In genomic region chr3:66053783-66054094, GRCh38 we compare ENCODE assay signal across 23 cellular contexts. TPM values are rescaled to one million over a fixed set of nuclear protein-coding genes. Genes with fewer than 3 reads are reported as not detected.
DNase-seq lines count a peak whose midpoint lies in the region; ATAC-seq, FAIRE-seq and TF ChIP-seq lines count a peak whose summit lies in the region.
"Had no signal": no experiment of that assay in that cellular context is flagged by ENCODE, and none has a peak within 500 bp of the region (broad histone marks: within the 10 kb centered on the region; RNA-seq: fewer than 3 reads in every experiment).

No MANE protein-coding gene starts in this region.

- TF ChIP-seq CTCF in left lung (IDR thresholded peaks at IDR 0.05) (no peak), stomach (IDR thresholded peaks at IDR 0.05) (no peak), brain microvascular endothelial cell (IDR thresholded peaks at IDR 0.05; ENCODE audit: low read depth, low read length, missing control alignments) (no peak)

- no peak overlapping the region for H3K4me3 ChIP-seq in ACC112 (ENCODE audit: low read depth, low read length)
- no peak overlapping the region for H3K4me3 ChIP-seq in adipocyte (ENCODE audit: low read length)
- no peak overlapping the region for H3K4me3 ChIP-seq in left lung
- no peak overlapping the region for H3K4me3 ChIP-seq in stomach
- no peak overlapping the region for H3K4me3 ChIP-seq in small intestine (ENCODE audit: low read depth in 1 of 2, low read length in 2 of 2)
- H3K4me3 ChIP-seq in brain microvascular endothelial cell (ENCODE audit: low read depth, low read length) = no peak overlapping the region
- H3K4me3 ChIP-seq: GM23248, sigmoid colon, SK-N-MC had no signal

- WGBS in stomach, 5 donors = 18 to 48% (median 31%) methylated on average over 4 to 5 of the region's 5 CpGs
- 42 to 48% (median 46%) methylated on average over 5 of the region's 5 CpGs for WGBS in small intestine, 3 donors

- peak; percentile 78 for ATAC-seq in left lung
- ATAC-seq in GM21381 (IDR thresholded peaks at IDR 0.05; ENCODE audit: unreplicated experiment) = no peak
- ATAC-seq: stimulated activated naive B cell treated with anti-CD40 and anti-IgM and Interleukin-4, amounts not matched to agents 10 μg/mL and 1 μg/mL and 100 μg/mL, for 72 hours had no signal

- H3K79me2 ChIP-seq in ACC112 (ENCODE audit: control insufficient read depth, insufficient read depth, low read length, unreplicated experiment) = no peaks in the 10 kb centered on the region

- peak overlapping the region; percentile 58 for H3K9ac ChIP-seq in adipocyte (ENCODE audit: low read length)
- H3K9ac ChIP-seq: GM23248 had no signal

- intact Hi-C loops in left lung (cut with DNase I) = no loop called here
- intact Hi-C loops in stomach (cut with DNase I; ENCODE audit: low total_unique reads) = no loop called here

- TF ChIP-seq POLR2A in stomach (IDR thresholded peaks at IDR 0.05) = no peak

- H3K27ac ChIP-seq in ACC112 (ENCODE audit: low read depth, low read length) = peak overlapping the region; percentile 72
- peak overlapping the region in 1 of 2 donors; percentile 51 for H3K27ac ChIP-seq in left lung
- H3K27ac ChIP-seq in stomach = peak overlapping the region; percentile 65 to 82 (median 75)
- no peak overlapping the region for H3K27ac ChIP-seq in small intestine (ENCODE audit: low read depth in 1 of 2, low read length in 1 of 2)
- H3K27ac ChIP-seq in brain microvascular endothelial cell = no peak overlapping the region
- H3K27ac ChIP-seq: GM23248, sigmoid colon had no signal

- H3K36me3 ChIP-seq in ACC112 (ENCODE audit: insufficient read depth, low read length) = no peaks in the 10 kb centered on the region
- no peaks in the 10 kb centered on the region for H3K36me3 ChIP-seq in adipocyte (ENCODE audit: control insufficient read depth, insufficient read depth, low read length, severe bottlenecking)
- no peaks in the 10 kb centered on the region for H3K36me3 ChIP-seq in left lung
- H3K36me3 ChIP-seq in stomach = no peaks in the 10 kb centered on the region
- H3K36me3 ChIP-seq in small intestine (ENCODE audit: control insufficient read depth in 2 of 2, insufficient read depth in 2 of 2, low read length in 2 of 2) = no peaks in the 10 kb centered on the region
- H3K36me3 ChIP-seq in brain microvascular endothelial cell (replicated peaks) = no peaks in the 10 kb centered on the region
- H3K36me3 ChIP-seq: sigmoid colon had no signal

- H3K9me3 ChIP-seq in adipocyte (ENCODE audit: control insufficient read depth, low read length) (no peaks in the 10 kb centered on the region), left lung (no peaks in the 10 kb centered on the region), stomach (no peaks in the 10 kb centered on the region), small intestine (ENCODE audit: control insufficient read depth, low read depth) (no peaks in the 10 kb centered on the region)
- H3K9me3 ChIP-seq: sigmoid colon had no signal

- no peak for FAIRE-seq in small intestine (lab: Jason Lieb, UNC)
- FAIRE-seq: GM12891, TTC549 had no signal

- DNase-seq in adipocyte (ENCODE audit: low read depth) (no peak), left lung (no peak), stomach (no peak), small intestine (no peak), brain microvascular endothelial cell (no peak)
- DNase-seq in activated CD8-positive, alpha-beta memory T cell treated with anti-CD3 and anti-CD28 coated beads, Interleukin-2, amount 50 U/mL, for 4 hours = no peak
- DNase-seq: activated effector memory CD4-positive, alpha-beta T cell treated with anti-CD3 and anti-CD28 coated beads, Interleukin-2, amount 50 U/mL, for 16 hours; activated naive CD8-positive, alpha-beta T cell treated with anti-CD3 and anti-CD28 coated beads for 36 hours; CD8-positive, alpha-beta memory T cell; cerebellar nuclear complex; hypothalamus; immature natural killer cell; NCI-H187 treated with DMSO at 0.1 percent for 48 hours; NCI-H524 treated with DMSO at 0.1 percent for 48 hours; sigmoid colon; stimulated activated CD4-positive, alpha-beta T cell treated with anti-CD3 and anti-CD28 coated beads, Interleukin-4, amount 100 ng/mL, for 4 hours; stimulated activated naive B cell treated with anti-CD40 and anti-IgM and Interleukin-4, amounts not matched to agents 10 μg/mL and 1 μg/mL and 100 μg/mL, for 72 hours had no signal

- no peak for TF ChIP-seq EP300 in stomach (IDR thresholded peaks at IDR 0.05)

- peaks cover 31% of the 10 kb centered on the region for H3K4me1 ChIP-seq in ACC112 (ENCODE audit: control insufficient read depth, insufficient read depth, low read length, unreplicated experiment)
- peaks cover 33% of the 10 kb centered on the region for H3K4me1 ChIP-seq in adipocyte (ENCODE audit: control insufficient read depth, insufficient read depth, low read length)
- peaks cover 0 to 7% of the 10 kb centered on the region in 2 donors for H3K4me1 ChIP-seq in left lung
- H3K4me1 ChIP-seq in stomach = peaks cover 7 to 26% (median 19%) of the 10 kb centered on the region in 4 donors
- no peaks in the 10 kb centered on the region for H3K4me1 ChIP-seq in small intestine (ENCODE audit: control insufficient read depth in 2 of 2, insufficient read depth in 1 of 2, low read depth in 1 of 2, low read length in 1 of 2)
- H3K4me1 ChIP-seq: sigmoid colon had no signal

- peak overlapping the region; percentile 84 for H2AFZ ChIP-seq in ACC112 (ENCODE audit: low read length, unreplicated experiment)

- in situ Hi-C loops in brain microvascular endothelial cell (cut with HindIII; ENCODE audit: low pct_ligation_motif_present, low sequenced_read_pairs) = no loop called here

- no peaks in the 10 kb centered on the region for H3K27me3 ChIP-seq in ACC112 (ENCODE audit: insufficient read depth, low read length)
- no peaks in the 10 kb centered on the region for H3K27me3 ChIP-seq in adipocyte (replicated peaks; ENCODE audit: control insufficient read depth, insufficient read depth, low read length)
- H3K27me3 ChIP-seq in left lung = no peaks in the 10 kb centered on the region
- no peaks in the 10 kb centered on the region for H3K27me3 ChIP-seq in stomach
- H3K27me3 ChIP-seq in small intestine (ENCODE audit: control insufficient read depth in 2 of 2, insufficient read depth in 2 of 2, low read length in 2 of 2) = no peaks in the 10 kb centered on the region
- H3K27me3 ChIP-seq in brain microvascular endothelial cell (replicated peaks) = no peaks in the 10 kb centered on the region
- H3K27me3 ChIP-seq: sigmoid colon had no signal

RNA-seq across cellular contexts. Expression of gene MAGI1, which starts 15.0 kb away (rescaled TPM):
- total RNA-seq in left lung = 10 to 100 TPM; 27.4 to 31.6 TPM
- total RNA-seq in stomach = 100 to 1,000 TPM in 3 of 5 donors, 10 to 100 TPM in 2; 83.9 to 237 (median 105) TPM
- polyA plus RNA-seq in stomach = 10 to 100 TPM in 2 of 3 donors, 1 to 10 TPM in 1; 5.7 to 14.7 (median 14.5) TPM
- 10 to 100 TPM in 2 of 3 donors, 1 to 10 TPM in 1; 10.0 to 13.0 (median 12.2) TPM for polyA plus RNA-seq in small intestine
- polyA plus RNA-seq: CD8-positive, alpha-beta memory T cell; immature natural killer cell had no signal

Comparison
In these comparisons a context has a peak if more than half of its experiments do, and no peak if none do; other contexts are left out.
1. H3K27ac ChIP-seq: peak in ACC112 (single experiment) and stomach (5 of 5); none in small intestine (0 of 2) and brain microvascular endothelial cell (single experiment).